Comparison of ENCODE assay signal across 8 cellular contexts in genomic region chr1:176205322-176205914, GRCh38. TPM values are rescaled to one million over a fixed set of nuclear protein-coding genes. Genes with fewer than 3 reads are reported as not detected.
DNase-seq lines count a peak whose midpoint lies in the region; ATAC-seq and TF ChIP-seq lines count a peak whose summit lies in the region.

No MANE protein-coding gene starts in this region.

- ATAC-seq in foreskin keratinocyte (peak; percentile 4), HG02610 (IDR thresholded peaks at IDR 0.05; ENCODE audit: unreplicated experiment) (no peak)

- H3K36me3 Mint-ChIP-seq in activated T-cell treated with anti-CD3 and anti-CD28 coated beads, Interleukin-2, amount 50 U/mL, for 24 hours (ENCODE audit: low read depth) = peaks cover 27% of the 10 kb centered on the region
- H3K36me3 Mint-ChIP-seq in T-helper 1 cell treated with Interleukin-12 subunit alpha and Interleukin-12 subunit beta and Interleukin-4 antibody, amounts not matched to agents 30 μg/mL and 1 μg/mL, for 36 hours (ENCODE audit: low read depth) = peaks cover 13% of the 10 kb centered on the region

- peak overlapping the region; percentile 76 to 99 (median 89) for H3K4me3 ChIP-seq in skin epidermis

- peak overlapping the region; percentile 93 for H3K4me3 Mint-ChIP-seq in activated T-cell treated with anti-CD3 and anti-CD28 coated beads, Interleukin-2, amount 50 U/mL, for 24 hours
- peak overlapping the region; percentile 100 for H3K4me3 Mint-ChIP-seq in T-helper 1 cell treated with Interleukin-12 subunit alpha and Interleukin-12 subunit beta and Interleukin-4 antibody, amounts not matched to agents 30 μg/mL and 1 μg/mL, for 36 hours

- H3K9me3 Mint-ChIP-seq in activated T-cell treated with anti-CD3 and anti-CD28 coated beads, Interleukin-2, amount 50 U/mL, for 24 hours = no peaks in the 10 kb centered on the region
- H3K9me3 Mint-ChIP-seq in T-helper 1 cell treated with Interleukin-12 subunit alpha and Interleukin-12 subunit beta and Interleukin-4 antibody, amounts not matched to agents 30 μg/mL and 1 μg/mL, for 36 hours = no peaks in the 10 kb centered on the region

- H3K27ac Mint-ChIP-seq in activated T-cell treated with anti-CD3 and anti-CD28 coated beads, Interleukin-2, amount 50 U/mL, for 24 hours = peak overlapping the region; percentile 95
- peak overlapping the region; percentile 99 for H3K27ac Mint-ChIP-seq in T-helper 1 cell treated with Interleukin-12 subunit alpha and Interleukin-12 subunit beta and Interleukin-4 antibody, amounts not matched to agents 30 μg/mL and 1 μg/mL, for 36 hours

- no peaks in the 10 kb centered on the region for H3K27me3 Mint-ChIP-seq in activated T-cell treated with anti-CD3 and anti-CD28 coated beads, Interleukin-2, amount 50 U/mL, for 24 hours
- H3K27me3 Mint-ChIP-seq in T-helper 1 cell treated with Interleukin-12 subunit alpha and Interleukin-12 subunit beta and Interleukin-4 antibody, amounts not matched to agents 30 μg/mL and 1 μg/mL, for 36 hours (ENCODE audit: low read depth) = no peaks in the 10 kb centered on the region

- DNase-seq in activated T-cell treated with anti-CD3 and anti-CD28 coated beads, Interleukin-2, amount 50 U/mL, for 24 hours = no peak
- DNase-seq in activated T-cell treated with anti-CD3 and anti-CD28 coated beads, Interleukin-2, amount 50 U/mL, for 48 hours = no peak
- DNase-seq in foreskin keratinocyte (peak in 1 of 2 donors; percentile 34), SHP77 (lab: John Stamatoyannopoulos, UW) (no peak), NCI-H82 treated with DMSO at 0.1 percent for 48 hours (lab: John Stamatoyannopoulos, UW; ENCODE audit: unreplicated experiment) (no peak)

- H3K4me1 Mint-ChIP-seq in activated T-cell treated with anti-CD3 and anti-CD28 coated beads, Interleukin-2, amount 50 U/mL, for 24 hours (ENCODE audit: low read depth) = peaks cover 49% of the 10 kb centered on the region
- H3K4me1 Mint-ChIP-seq in T-helper 1 cell treated with Interleukin-12 subunit alpha and Interleukin-12 subunit beta and Interleukin-4 antibody, amounts not matched to agents 30 μg/mL and 1 μg/mL, for 36 hours (ENCODE audit: low read depth) = peaks cover 32% of the 10 kb centered on the region

- peaks cover 15% of the 10 kb centered on the region for H3K4me1 ChIP-seq in foreskin keratinocyte

- no peak for TF ChIP-seq CTCF in foreskin keratinocyte (conservative IDR thresholded peaks at IDR 0.05)

- H3K27ac ChIP-seq in foreskin keratinocyte (no peak overlapping the region), skin epidermis (peak overlapping the region in 13 of 21 experiments; percentile 3 to 100 (median 97))

- H3K27me3 ChIP-seq in foreskin keratinocyte = no peaks in the 10 kb centered on the region

RNA-seq across cellular contexts. Expression of gene COP1, which starts 1.7 kb away (rescaled TPM):
- 46.7 and 52.7 TPM in 2 replicates for total RNA-seq in foreskin keratinocyte
- 42.6 and 43.6 TPM in 2 replicates for polyA plus RNA-seq in foreskin keratinocyte
